Comparison of ENCODE assay signal across 7 cellular contexts in genomic region chr2:77193858-77194448, GRCh38.
"Had no signal": no experiment of that assay in that cellular context is flagged by ENCODE, and none has a peak within 500 bp of the region (broad histone marks: within the 10 kb centered on the region; RNA-seq: fewer than 3 reads in every experiment).

No MANE protein-coding gene starts in this region.

- H3K4me2 ChIP-seq: GM23338 had no signal

- H3K4me3 ChIP-seq: GM23338, K562 had no signal

- ATAC-seq: GM23338, K562 had no signal

- H2AFZ ChIP-seq: GM23338 had no signal

- DNase-seq: H9, HCEC 1CT, IMR-90 had no signal

- FAIRE-seq: H1, H54, K562 had no signal
